18 cellular contexts compared by ENCODE assay signal in genomic region chr6:2215342-2215741, GRCh38.
"Had no signal": no experiment of that assay in that cellular context is flagged by ENCODE, and none has a peak within 500 bp of the region (broad histone marks: within the 10 kb centered on the region; RNA-seq: fewer than 3 reads in every experiment).

No MANE protein-coding gene starts in this region.

- H3K4me2 ChIP-seq: smooth muscle cell had no signal

- H3K4me1 Mint-ChIP-seq: stimulated activated memory B cell treated with anti-CD40 and anti-IgM and Interleukin-4, amounts not matched to agents 10 μg/mL and 1 μg/mL and 100 μg/mL, for 72 hours had no signal

- H3K27me3 Mint-ChIP-seq: activated CD4-positive, alpha-beta memory T cell treated with anti-CD3 and anti-CD28 coated beads for 36 hours; activated CD4-positive, alpha-beta T cell treated with anti-CD3 and anti-CD28 coated beads for 36 hours; activated naive CD8-positive, alpha-beta T cell treated with anti-CD3 and anti-CD28 coated beads, Interleukin-2, amount 10 ng/mL, durations not matched to agents 7 days and 5 days; activated T-helper 17 cell treated with anti-CD3 and anti-CD28 coated beads, Interleukin-2, amount 50 U/mL, for 72 hours; stimulated activated memory B cell treated with anti-CD40 and anti-IgM and Interleukin-4, amounts not matched to agents 10 μg/mL and 1 μg/mL and 100 μg/mL, for 72 hours had no signal

- ATAC-seq: activated CD4-positive, alpha-beta T cell treated with anti-CD3 and anti-CD28 coated beads for 36 hours; activated T-helper 17 cell treated with anti-CD3 and anti-CD28 coated beads, Interleukin-2, amount 50 U/mL, for 72 hours; left colon; lower lobe of right lung; natural killer cell treated with Interleukin-12 subunit alpha and Interleukin-12 subunit beta and Interleukin-15 and Interleukin-18, amount 100 ng/mL, for 72 hours; sciatic nerve; stimulated activated memory B cell treated with anti-CD40 and anti-IgM and Interleukin-4, amounts not matched to agents 10 μg/mL and 1 μg/mL and 100 μg/mL, for 72 hours; upper lobe of right lung; WTC11 had no signal

- H3K27ac ChIP-seq: lower lobe of right lung, thoracic aorta, upper lobe of right lung had no signal

- H3K9me3 ChIP-seq: lower lobe of right lung, thoracic aorta, upper lobe of right lung had no signal

- H3K4me3 Mint-ChIP-seq: activated CD4-positive, alpha-beta memory T cell treated with anti-CD3 and anti-CD28 coated beads for 36 hours; activated CD4-positive, alpha-beta T cell treated with anti-CD3 and anti-CD28 coated beads for 36 hours; activated naive CD8-positive, alpha-beta T cell treated with anti-CD3 and anti-CD28 coated beads, Interleukin-2, amount 10 ng/mL, durations not matched to agents 7 days and 5 days; activated T-helper 17 cell treated with anti-CD3 and anti-CD28 coated beads, Interleukin-2, amount 50 U/mL, for 72 hours; natural killer cell treated with Interleukin-12 subunit alpha and Interleukin-12 subunit beta and Interleukin-15 and Interleukin-18, amount 100 ng/mL, for 72 hours; stimulated activated memory B cell treated with anti-CD40 and anti-IgM and Interleukin-4, amounts not matched to agents 10 μg/mL and 1 μg/mL and 100 μg/mL, for 72 hours; WTC11 had no signal

- H3K4me1 ChIP-seq: lower lobe of right lung, upper lobe of right lung had no signal

- H3K4me3 ChIP-seq: lower lobe of right lung, smooth muscle cell, thoracic aorta, upper lobe of right lung had no signal

- H3K27ac Mint-ChIP-seq: activated CD4-positive, alpha-beta memory T cell treated with anti-CD3 and anti-CD28 coated beads for 36 hours; activated CD4-positive, alpha-beta T cell treated with anti-CD3 and anti-CD28 coated beads for 36 hours; activated naive CD8-positive, alpha-beta T cell treated with anti-CD3 and anti-CD28 coated beads, Interleukin-2, amount 10 ng/mL, durations not matched to agents 7 days and 5 days; activated T-helper 17 cell treated with anti-CD3 and anti-CD28 coated beads, Interleukin-2, amount 50 U/mL, for 72 hours; natural killer cell treated with Interleukin-12 subunit alpha and Interleukin-12 subunit beta and Interleukin-15 and Interleukin-18, amount 100 ng/mL, for 72 hours; stimulated activated memory B cell treated with anti-CD40 and anti-IgM and Interleukin-4, amounts not matched to agents 10 μg/mL and 1 μg/mL and 100 μg/mL, for 72 hours; WTC11 had no signal

- H3K36me3 Mint-ChIP-seq: activated CD4-positive, alpha-beta memory T cell treated with anti-CD3 and anti-CD28 coated beads for 36 hours; natural killer cell treated with Interleukin-12 subunit alpha and Interleukin-12 subunit beta and Interleukin-15 and Interleukin-18, amount 100 ng/mL, for 72 hours; WTC11 had no signal

- DNase-seq: activated CD4-positive, alpha-beta memory T cell treated with anti-CD3 and anti-CD28 coated beads for 36 hours; activated CD4-positive, alpha-beta T cell treated with anti-CD3 and anti-CD28 coated beads for 36 hours; activated naive CD4-positive, alpha-beta T cell; activated naive CD8-positive, alpha-beta T cell treated with anti-CD3 and anti-CD28 coated beads, Interleukin-2, amount 10 ng/mL, durations not matched to agents 7 days and 5 days; activated T-cell treated with anti-CD3 and anti-CD28 coated beads, Interleukin-2, amount 50 U/mL, for 1 hour; islet precursor cell; left colon; lower lobe of right lung; stimulated activated CD4-positive, alpha-beta T cell treated with anti-CD3 and anti-CD28 coated beads, Interleukin-4, amount 100 ng/mL, for 24 hours; upper lobe of right lung had no signal

- FAIRE-seq: TTC549 had no signal

- H3K36me3 ChIP-seq: lower lobe of right lung, thoracic aorta, upper lobe of right lung had no signal

- H3K9me3 Mint-ChIP-seq: activated CD4-positive, alpha-beta memory T cell treated with anti-CD3 and anti-CD28 coated beads for 36 hours; activated naive CD8-positive, alpha-beta T cell treated with anti-CD3 and anti-CD28 coated beads, Interleukin-2, amount 10 ng/mL, durations not matched to agents 7 days and 5 days; activated T-helper 17 cell treated with anti-CD3 and anti-CD28 coated beads, Interleukin-2, amount 50 U/mL, for 72 hours; natural killer cell treated with Interleukin-12 subunit alpha and Interleukin-12 subunit beta and Interleukin-15 and Interleukin-18, amount 100 ng/mL, for 72 hours; stimulated activated memory B cell treated with anti-CD40 and anti-IgM and Interleukin-4, amounts not matched to agents 10 μg/mL and 1 μg/mL and 100 μg/mL, for 72 hours; WTC11 had no signal

- H3K27me3 ChIP-seq: upper lobe of right lung had no signal
